In genomic region chr13:113322043-113322461, GRCh38 we compare ENCODE assay signal across 24 cellular contexts. TPM values are rescaled to one million over a fixed set of nuclear protein-coding genes. Genes with fewer than 3 reads are reported as not detected.
"Had no signal": no experiment of that assay in that cellular context is flagged by ENCODE, and none has a peak within 500 bp of the region (broad histone marks: within the 10 kb centered on the region; RNA-seq: fewer than 3 reads in every experiment).

No MANE protein-coding gene starts in this region.

- H3K4me3 Mint-ChIP-seq: activated naive CD4-positive, alpha-beta T cell treated with anti-CD3 and anti-CD28 coated beads, Interleukin-2, amount 50 U/mL, for 24 hours; dendritic cell treated with granulocyte-macrophage colony-stimulating factor and Interleukin-4, amounts not matched to agents 40 ng/mL and 50 ng/mL, for 4 days; neural crest cell; T-cell had no signal

- H3K27me3 ChIP-seq: esophagus squamous epithelium had no signal

- ATAC-seq: activated CD4-positive, CD25-positive, alpha-beta regulatory T cell treated with anti-CD3 and anti-CD28 coated beads, Interleukin-2, amount 50 U/mL, for 24 hours; left cardiac atrium; psoas muscle; right cardiac atrium; T-cell had no signal

- H3K27me3 Mint-ChIP-seq: activated naive CD4-positive, alpha-beta T cell treated with anti-CD3 and anti-CD28 coated beads, Interleukin-2, amount 50 U/mL, for 24 hours; dendritic cell treated with granulocyte-macrophage colony-stimulating factor and Interleukin-4, amounts not matched to agents 40 ng/mL and 50 ng/mL, for 4 days; T-cell had no signal

- H3K9ac ChIP-seq: SK-N-SH had no signal

- H3K9me3 Mint-ChIP-seq: activated naive CD4-positive, alpha-beta T cell treated with anti-CD3 and anti-CD28 coated beads, Interleukin-2, amount 50 U/mL, for 24 hours; dendritic cell treated with granulocyte-macrophage colony-stimulating factor and Interleukin-4, amounts not matched to agents 40 ng/mL and 50 ng/mL, for 4 days; neural crest cell; T-cell had no signal

- H3K27ac Mint-ChIP-seq: dendritic cell treated with granulocyte-macrophage colony-stimulating factor and Interleukin-4, amounts not matched to agents 40 ng/mL and 50 ng/mL, for 4 days; T-cell had no signal

- H3K9me3 ChIP-seq: esophagus squamous epithelium, psoas muscle, SK-N-SH, thoracic aorta had no signal

- H3K4me1 Mint-ChIP-seq: neural crest cell, T-cell had no signal

- DNase-seq: activated CD4-positive, alpha-beta T cell treated with anti-CD3 and anti-CD28 coated beads, Interleukin-2, amount 50 U/mL, for 1 hour; activated CD8-positive, alpha-beta memory T cell treated with anti-CD3 and anti-CD28 coated beads for 24 hours; activated CD8-positive, alpha-beta memory T cell treated with anti-CD3 and anti-CD28 coated beads, Interleukin-2, amount 50 U/mL, for 48 hours; activated effector memory CD4-positive, alpha-beta T cell treated with Interleukin-2 at 50 U/mL for 16 hours; activated T-cell treated with anti-CD3 and anti-CD28 coated beads, Interleukin-2, amount 50 U/mL, for 48 hours; effector memory CD4-positive, alpha-beta T cell; esophagus squamous epithelium; left cardiac atrium; mammary epithelial cell; SK-N-SH; small intestine; stimulated activated CD4-positive, alpha-beta T cell treated with anti-CD3 and anti-CD28 coated beads, Interleukin-15, amount 100 ng/mL, for 24 hours; stimulated activated CD4-positive, alpha-beta T cell treated with anti-CD3 and anti-CD28 coated beads, Interleukin-2, amount 100 ng/mL, for 48 hours; T-cell; T1000 had no signal

- H3K4me3 ChIP-seq: esophagus squamous epithelium, psoas muscle, thoracic aorta had no signal

- H3K27ac ChIP-seq: esophagus squamous epithelium, psoas muscle, thoracic aorta had no signal

- H3K4me1 ChIP-seq: esophagus squamous epithelium had no signal

RNA-seq across cellular contexts. Expression of gene GRTP1, which starts 41.9 kb away (rescaled TPM):
- total RNA-seq: glomerular endothelial cell, myocyte had no signal
